In the genomic region with DNA sequence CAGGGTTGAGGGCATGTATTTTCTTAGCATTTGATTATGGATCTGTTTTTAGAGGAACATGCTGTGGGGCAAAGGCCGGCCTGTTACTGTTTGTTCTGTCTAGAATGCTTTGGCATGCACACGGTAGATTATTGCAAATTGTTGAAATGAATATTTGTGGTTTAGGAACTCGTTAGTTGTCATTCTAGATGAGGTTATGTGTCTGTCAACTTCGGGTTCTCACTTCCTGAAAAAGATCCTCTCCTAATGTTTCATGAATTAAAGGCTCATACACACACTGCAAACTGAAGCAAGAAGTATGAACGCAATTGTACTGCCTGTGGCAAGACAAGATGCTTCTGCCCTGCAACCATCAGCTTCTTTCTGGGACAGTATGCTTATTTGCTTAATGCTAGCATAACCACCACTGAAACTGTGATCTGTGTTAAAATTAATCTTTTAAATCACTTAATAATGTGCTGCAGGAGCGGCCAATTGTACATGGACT, we compare ENCODE assay signal across 8 cellular contexts.
DNase-seq lines count a peak whose midpoint lies in the region; ATAC-seq and TF ChIP-seq lines count a peak whose summit lies in the region.

No MANE protein-coding gene starts in this region.

- H3K9ac ChIP-seq in OCI-LY3 (ENCODE audit: low read length) = peak overlapping the region; percentile 66

- H3K4me3 ChIP-seq in OCI-LY3 (ENCODE audit: low read length) (peak overlapping the region; percentile 74), lung (no peak overlapping the region), ovary (no peak overlapping the region)

- H3K79me2 ChIP-seq in OCI-LY3 (ENCODE audit: low read length) = no peaks in the 10 kb centered on the region

- H2AFZ ChIP-seq in OCI-LY3 (ENCODE audit: low read depth, low read length) = no peak overlapping the region

- H3K27me3 ChIP-seq in OCI-LY3 (ENCODE audit: low read depth, low read length) = no peaks in the 10 kb centered on the region
- no peaks in the 10 kb centered on the region for H3K27me3 ChIP-seq in lung (ENCODE audit: control insufficient read depth, insufficient read depth)
- no peaks in the 10 kb centered on the region for H3K27me3 ChIP-seq in ovary

- no peak for TF ChIP-seq EP300 in ovary (IDR thresholded peaks at IDR 0.05)

- TF ChIP-seq POLR2A in ovary (IDR thresholded peaks at IDR 0.05) = no peak

- intact Hi-C loops in ovary (cut with DNase I) = no loop called here
- intact Hi-C loops in posterior vena cava (cut with DNase I) = no loop called here

- no peaks in the 10 kb centered on the region for H4K20me1 ChIP-seq in OCI-LY3 (ENCODE audit: insufficient read depth, low read length)

- H3K36me3 ChIP-seq in OCI-LY3 (replicated peaks; ENCODE audit: low read depth, low read length) = no peaks in the 10 kb centered on the region
- H3K36me3 ChIP-seq in lung (ENCODE audit: control insufficient read depth in 2 of 2, insufficient read depth in 2 of 2, low read length in 2 of 2) = no peaks in the 10 kb centered on the region
- H3K36me3 ChIP-seq in ovary = no peaks in the 10 kb centered on the region

- TF ChIP-seq CTCF in OCI-LY3 (IDR thresholded peaks at IDR 0.05; ENCODE audit: low read depth, low read length) (no peak), lung (IDR thresholded peaks at IDR 0.05; ENCODE audit: control extremely low read depth, extremely low read depth) (no peak), ovary (IDR thresholded peaks at IDR 0.05) (no peak)

- H3K4me1 ChIP-seq in OCI-LY3 (ENCODE audit: low read length) (peaks cover 46% of the 10 kb centered on the region), lung (ENCODE audit: control insufficient read depth in 2 of 2, insufficient read depth in 2 of 2, low read length in 2 of 2) (peaks cover 0 to 1% of the 10 kb centered on the region in 2 donors), ovary (ENCODE audit: insufficient read depth) (no peaks in the 10 kb centered on the region)

- H3K27ac ChIP-seq in OCI-LY3 (ENCODE audit: low read length) (peak overlapping the region; percentile 93), lung (ENCODE audit: low read depth in 1 of 2, low read length in 1 of 2) (no peak overlapping the region), ovary (no peak overlapping the region)

- H3K4me2 ChIP-seq in OCI-LY3 (ENCODE audit: low read length) = peak overlapping the region; percentile 88

- peak; percentile 81 for ATAC-seq in GM18867 (IDR thresholded peaks at IDR 0.05; ENCODE audit: unreplicated experiment)
- ATAC-seq in HG02885 (IDR thresholded peaks at IDR 0.05; ENCODE audit: poor library complexity, unreplicated experiment) = peak; percentile 74
- ATAC-seq in lung (ENCODE audit: insufficient read depth, low FRiP score) = peak; percentile 77

- DNase-seq in lung (ENCODE audit: low spot score) (no peak), ovary (no peak), NCI-H146 treated with DMSO at 0.1 percent for 48 hours (lab: John Stamatoyannopoulos, UW; ENCODE audit: unreplicated experiment) (no peak), ureter (ENCODE audit: low spot score) (no peak), posterior vena cava (ENCODE audit: low spot score) (no peak)

- no peaks in the 10 kb centered on the region for H3K9me3 ChIP-seq in OCI-LY3 (ENCODE audit: insufficient read depth, low read length)
- no peaks in the 10 kb centered on the region for H3K9me3 ChIP-seq in lung (ENCODE audit: control insufficient read depth in 2 of 2, insufficient read depth in 1 of 2, low read length in 1 of 2)
- no peaks in the 10 kb centered on the region for H3K9me3 ChIP-seq in ovary

- 23 to 35% methylated on average over 6 of the region's 6 CpGs for WGBS in lung, 2 donors
- WGBS in ovary, 3 donors = 46 to 67% (median 53%) methylated on average over 6 of the region's 6 CpGs
